Comparison of ENCODE assay signal across 8 cellular contexts in genomic region chr12:112906712-112907414, GRCh38. TPM values are rescaled to one million over a fixed set of nuclear protein-coding genes. Genes with fewer than 3 reads are reported as not detected.
DNase-seq lines count a peak whose midpoint lies in the region; ATAC-seq and TF ChIP-seq lines count a peak whose summit lies in the region.

Gene OAS1 (plus strand): TSS chr12:112906962. CDS start chr12:112907040, 78 bp downstream.

- no peak for TF ChIP-seq CTCF in BJ (IDR thresholded peaks at IDR 0.05; ENCODE audit: insufficient read depth, low read depth, low read length)
- no peak for TF ChIP-seq CTCF in right atrium auricular region (IDR thresholded peaks at IDR 0.05)
- no peak for TF ChIP-seq CTCF in gastrocnemius medialis (IDR thresholded peaks at IDR 0.05 in 4 of 5, conservative IDR thresholded peaks at IDR 0.05 in 1 of 5)

- no peak for TF ChIP-seq POLR2A in gastrocnemius medialis (IDR thresholded peaks at IDR 0.05)

- peak; percentile 46 for ATAC-seq in GM18861 (IDR thresholded peaks at IDR 0.05; ENCODE audit: unreplicated experiment)
- peak; percentile 75 for ATAC-seq in HG03039 (IDR thresholded peaks at IDR 0.05; ENCODE audit: unreplicated experiment)
- ATAC-seq in gastrocnemius medialis: peak; percentile 39 to 61

- 0 out of 2 replicates have a peak within 1 kb of the TSS, but pooled peaks have one; percentile 3 for H3K4me3 ChIP-seq in BJ (ENCODE audit: low read depth, low read length)
- H3K4me3 ChIP-seq in right atrium auricular region: peak within 1 kb of the TSS; percentile 40 to 51
- H3K4me3 ChIP-seq in gastrocnemius medialis: peak within 1 kb of the TSS; percentile 21 to 51 (median 46)

- H3K27me3 Mint-ChIP-seq in activated naive CD8-positive, alpha-beta T cell treated with anti-CD3 and anti-CD28 coated beads for 36 hours: no peaks in the 10 kb centered on the region

- H3K9me3 ChIP-seq in right atrium auricular region: peaks cover 0 to 3% of the 10 kb centered on the region in 2 donors
- no peaks in the 10 kb centered on the region for H3K9me3 ChIP-seq in gastrocnemius medialis

- H3K4me1 ChIP-seq in right atrium auricular region: peaks cover 0 to 39% of the 10 kb centered on the region in 2 donors
- H3K4me1 ChIP-seq in gastrocnemius medialis: no peaks in the 10 kb centered on the region

- peak within 1 kb of the TSS; percentile 90 for H3K4me3 Mint-ChIP-seq in activated naive CD8-positive, alpha-beta T cell treated with anti-CD3 and anti-CD28 coated beads for 36 hours

- POLR2A ChIA-PET in BJ (lab: Charles Lee): no interaction called here

- H3K27ac Mint-ChIP-seq in activated naive CD8-positive, alpha-beta T cell treated with anti-CD3 and anti-CD28 coated beads for 36 hours: peak within 1 kb of the TSS; percentile 90

- in situ Hi-C loops in gastrocnemius medialis (cut with MboI; ENCODE audit: low sequenced_read_pairs in 4 of 4): no loop called here

- H3K27ac ChIP-seq in right atrium auricular region: peak within 1 kb of the TSS; percentile 63 to 65
- peak within 1 kb of the TSS in 3 of 4 donors; percentile 2 to 49 (median 8) for H3K27ac ChIP-seq in gastrocnemius medialis

- H3K27me3 ChIP-seq in BJ (ENCODE audit: control insufficient read depth, insufficient read depth, low read length): no peaks in the 10 kb centered on the region
- H3K27me3 ChIP-seq in right atrium auricular region: no peaks in the 10 kb centered on the region
- no peaks in the 10 kb centered on the region for H3K27me3 ChIP-seq in gastrocnemius medialis

- H3K36me3 Mint-ChIP-seq in activated naive CD8-positive, alpha-beta T cell treated with anti-CD3 and anti-CD28 coated beads for 36 hours: peaks cover 23% of the 10 kb centered on the region

- intact Hi-C loops in gastrocnemius medialis (cut with DNase I; ENCODE audit: low total_unique reads): no loop called here

- peaks cover 46% of the 10 kb centered on the region for H3K4me1 Mint-ChIP-seq in activated naive CD8-positive, alpha-beta T cell treated with anti-CD3 and anti-CD28 coated beads for 36 hours

- H3K9me3 Mint-ChIP-seq in activated naive CD8-positive, alpha-beta T cell treated with anti-CD3 and anti-CD28 coated beads for 36 hours: no peaks in the 10 kb centered on the region

- CTCF ChIA-PET in BJ (lab: Yijun Ruan, JAX): interaction anchor here (1.0 to 1.3 kb wide), 2 partner anchors 30 to 86 kb away, joined by 3 read pairs; no protein-coding TSS in a partner anchor

- DNase-seq in BJ (ENCODE audit: low read depth): no peak
- peak; percentile 27 for DNase-seq in NCI-H526 treated with DMSO at 0.1 percent for 48 hours (lab: John Stamatoyannopoulos, UW)
- peak; percentile 36 for DNase-seq in activated naive CD8-positive, alpha-beta T cell treated with anti-CD3 and anti-CD28 coated beads for 36 hours
- DNase-seq in right atrium auricular region (ENCODE audit: low spot score): no peak
- no peak for DNase-seq in gastrocnemius medialis
- DNase-seq in SKM-1 (lab: John Stamatoyannopoulos, UW; ENCODE audit: unreplicated experiment): no peak

- H3K36me3 ChIP-seq in BJ (ENCODE audit: control insufficient read depth, insufficient read depth, low read length) (no peaks in the 10 kb centered on the region), right atrium auricular region (no peaks in the 10 kb centered on the region), gastrocnemius medialis (no peaks in the 10 kb centered on the region)

RNA-seq across cellular contexts. Expression of gene OAS1, which starts in this region (rescaled TPM):
- polyA plus RNA-seq in BJ (2011; rRNA removed): 0.59 and 1.4 TPM in 2 replicates
- polyA minus RNA-seq in BJ (2011; rRNA and poly(A)+ RNA removed): 0.95 TPM in 1 of 2 replicates, not detected in the other
- 10 to 100 TPM; 33.6 to 34.9 TPM for total RNA-seq in activated naive CD8-positive, alpha-beta T cell treated with anti-CD3 and anti-CD28 coated beads for 36 hours
- 1 to 10 TPM; 4.0 to 8.4 TPM for total RNA-seq in right atrium auricular region
- 1 to 10 TPM; 1.2 to 2.7 (median 1.8) TPM for total RNA-seq in gastrocnemius medialis

Comparison
In these comparisons a context has a peak if more than half of its experiments do, and no peak if none do; other contexts are left out.
1. DNase-seq: peak in NCI-H526 treated with DMSO at 0.1 percent for 48 hours (single experiment) and activated naive CD8-positive, alpha-beta T cell treated with anti-CD3 and anti-CD28 coated beads for 36 hours (single experiment); none in BJ (single experiment), right atrium auricular region (single experiment), gastrocnemius medialis (0 of 2) and SKM-1 (single experiment).
2. Peak in every context shown above with its lines, with median percentiles within 50 percentile points of each other: H3K4me3 ChIP-seq and ATAC-seq.